13 cellular contexts compared by ENCODE assay signal in the genomic region with DNA sequence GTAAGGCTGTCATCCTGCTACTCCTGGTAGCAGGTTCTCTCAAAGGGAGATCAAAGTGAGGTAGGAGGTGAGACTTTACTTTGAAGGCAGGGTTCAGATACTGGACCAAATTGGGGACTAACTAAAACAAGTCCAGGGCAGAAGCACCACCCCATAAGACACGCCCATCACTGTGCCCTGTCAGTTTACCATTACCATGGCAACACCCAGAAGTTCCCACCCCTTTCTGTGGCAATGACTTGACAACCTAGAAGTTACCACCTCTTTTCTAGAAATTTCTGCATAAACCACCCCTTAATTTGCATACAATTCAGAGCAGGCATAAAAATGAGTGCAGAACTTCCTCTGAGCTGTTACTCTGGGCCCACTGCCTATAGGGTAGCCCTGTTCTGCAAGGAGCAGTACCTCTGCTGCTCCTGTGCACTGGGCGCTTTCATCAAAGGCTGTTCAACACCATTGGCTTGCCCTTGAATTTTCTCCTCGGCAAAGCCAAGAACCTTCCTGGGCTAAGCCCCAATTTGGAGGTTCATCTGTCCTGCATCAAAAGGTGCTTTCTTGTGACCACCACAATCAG.
DNase-seq lines count a peak whose midpoint lies in the region; ATAC-seq and TF ChIP-seq lines count a peak whose summit lies in the region.
"Had no signal": no experiment of that assay in that cellular context is flagged by ENCODE, and none has a peak within 500 bp of the region (broad histone marks: within the 10 kb centered on the region; RNA-seq: fewer than 3 reads in every experiment).

No MANE protein-coding gene starts in this region.

- peaks cover 11 to 18% (median 13%) of the 10 kb centered on the region in 4 donors for H3K4me1 Mint-ChIP-seq in CD4-positive, alpha-beta memory T cell
- peaks cover 14% of the 10 kb centered on the region for H3K4me1 Mint-ChIP-seq in neural progenitor cell

- H3F3A ChIP-seq in neural progenitor cell (ENCODE audit: low read depth), result peaks cover 3% of the 10 kb centered on the region

- no peak overlapping the region for H3K9ac ChIP-seq in neural progenitor cell

- POLR2A ChIA-PET in CD4-positive, alpha-beta memory T cell (lab: Charles Lee; ENCODE audit: partially characterized antibody), result no interaction called here

- TF ChIP-seq POLR2A in GM18505 (IDR thresholded peaks at IDR 0.05; ENCODE audit: borderline replicate concordance, extremely low read depth, insufficient read depth, insufficient read length), result peak; percentile 67

- intact Hi-C loops in CD4-positive, alpha-beta memory T cell (cut with micrococcal nuclease), result loop anchor here (10.0 kb wide), 1 partner anchor 1238 kb away; no protein-coding TSS in a partner anchor
- intact Hi-C loops in aorta (cut with DNase I), result loop anchor here in 1 of 2 donors (5.0 kb wide), 1 partner anchor 655 kb away; no protein-coding TSS in a partner anchor

- H3K4me3 Mint-ChIP-seq in CD4-positive, alpha-beta memory T cell, result no peak overlapping the region
- no peak overlapping the region for H3K4me3 Mint-ChIP-seq in neural progenitor cell

- peak overlapping the region in 1 of 7 donors; percentile 32 for H3K27ac Mint-ChIP-seq in CD4-positive, alpha-beta memory T cell
- no peak overlapping the region for H3K27ac Mint-ChIP-seq in neural progenitor cell

- H2AFZ ChIP-seq in neural progenitor cell (replicated peaks), result no peak overlapping the region

- CTCF ChIA-PET in CD4-positive, alpha-beta memory T cell (lab: Charles Lee; ENCODE audit: partially characterized antibody), result interaction anchor here (1.4 to 8.1 kb wide), 4 partner anchors 19 to 904 kb away, joined by 4 to 82 read pairs (median 49); a partner anchor contains a TSS

- 91 to 94% methylated on average over 3 of the region's 3 CpGs for WGBS in aorta, 2 donors

- no peak overlapping the region for H3K4me2 ChIP-seq in neural progenitor cell

- no peaks in the 10 kb centered on the region for H3K36me3 Mint-ChIP-seq in CD4-positive, alpha-beta memory T cell
- no peaks in the 10 kb centered on the region for H3K36me3 Mint-ChIP-seq in neural progenitor cell

- H3K27me3 ChIP-seq in CD4-positive, alpha-beta memory T cell (ENCODE audit: insufficient read depth, low read length), result no peaks in the 10 kb centered on the region
- H3K27me3 ChIP-seq in foreskin keratinocyte, result no peaks in the 10 kb centered on the region
- peaks cover 7% of the 10 kb centered on the region for H3K27me3 ChIP-seq in neural progenitor cell
- H3K27me3 ChIP-seq in aorta (ENCODE audit: control insufficient read depth in 1 of 2, insufficient read depth in 2 of 2, low read length in 1 of 2), result no peaks in the 10 kb centered on the region

- in situ Hi-C loops in SK-MEL-5 (cut with HindIII; ENCODE audit: low pct_unique_long_range_greater_than_20kb, low sequenced_read_pairs), result no loop called here

- ATAC-seq in GM18505 (IDR thresholded peaks at IDR 0.05; ENCODE audit: unreplicated experiment) (no peak), foreskin keratinocyte (peak; percentile 8), aorta (ENCODE audit: low FRiP score) (no peak)
- ATAC-seq: gastrocnemius medialis, left lobe of liver had no signal

- DNase-seq in CD4-positive, alpha-beta memory T cell, result peak in 4 of 5 donors; percentile 12 to 31 (median 22)
- DNase-seq in SK-MEL-5 (ENCODE audit: low read depth, low spot score) (peak; percentile 35), foreskin keratinocyte (no peak), neural progenitor cell (ENCODE audit: low spot score) (no peak), aorta (no peak), hippocampal formation (lab: John Stamatoyannopoulos, UW) (no peak)
- DNase-seq: amniotic stem cell, COR-L47, gastrocnemius medialis, NCI-H510A had no signal

- TF ChIP-seq CTCF in foreskin keratinocyte (conservative IDR thresholded peaks at IDR 0.05) (no peak), neural progenitor cell (IDR thresholded peaks at IDR 0.05) (no peak)

- no peaks in the 10 kb centered on the region for H4K20me1 ChIP-seq in neural progenitor cell (ENCODE audit: low read depth)

- H3K9me3 Mint-ChIP-seq in CD4-positive, alpha-beta memory T cell, result no peaks in the 10 kb centered on the region
- H3K9me3 Mint-ChIP-seq in neural progenitor cell, result peaks cover under 1% of the 10 kb centered on the region

- peaks cover 8% of the 10 kb centered on the region for H3K4me1 ChIP-seq in CD4-positive, alpha-beta memory T cell (ENCODE audit: insufficient read depth, low read length)
- no peaks in the 10 kb centered on the region for H3K4me1 ChIP-seq in foreskin keratinocyte
- peaks cover 6% of the 10 kb centered on the region for H3K4me1 ChIP-seq in neural progenitor cell
- peaks cover 0 to 1% of the 10 kb centered on the region in 2 donors for H3K4me1 ChIP-seq in aorta (ENCODE audit: control insufficient read depth in 1 of 2, insufficient read depth in 2 of 2, low read length in 2 of 2)

- no peak overlapping the region for H3K27ac ChIP-seq in CD4-positive, alpha-beta memory T cell (ENCODE audit: low read depth, low read length)
- H3K27ac ChIP-seq in foreskin keratinocyte, result no peak overlapping the region
- H3K27ac ChIP-seq in neural progenitor cell, result no peak overlapping the region
- no peak overlapping the region for H3K27ac ChIP-seq in aorta (ENCODE audit: low read depth in 1 of 2, low read length in 2 of 2)
- H3K27ac ChIP-seq: gastrocnemius medialis, SK-N-MC had no signal

- no peaks in the 10 kb centered on the region for H3K79me2 ChIP-seq in neural progenitor cell (ENCODE audit: low read depth)

- H3K27me3 Mint-ChIP-seq in CD4-positive, alpha-beta memory T cell, result no peaks in the 10 kb centered on the region
- peaks cover 8% of the 10 kb centered on the region for H3K27me3 Mint-ChIP-seq in neural progenitor cell (ENCODE audit: insufficient read depth, low read depth)

- no peaks in the 10 kb centered on the region for H3K36me3 ChIP-seq in CD4-positive, alpha-beta memory T cell (ENCODE audit: insufficient read depth, low read length)
- no peaks in the 10 kb centered on the region for H3K36me3 ChIP-seq in neural progenitor cell
- no peaks in the 10 kb centered on the region for H3K36me3 ChIP-seq in aorta (ENCODE audit: control insufficient read depth in 1 of 2, insufficient read depth in 2 of 2, low read length in 1 of 2)
- H3K36me3 ChIP-seq: gastrocnemius medialis had no signal

- H3K4me3 ChIP-seq in CD4-positive, alpha-beta memory T cell (ENCODE audit: low read length in 2 of 2), result no peak overlapping the region
- no peak overlapping the region for H3K4me3 ChIP-seq in neural progenitor cell
- no peak overlapping the region for H3K4me3 ChIP-seq in aorta (ENCODE audit: low read length in 2 of 2)
- H3K4me3 ChIP-seq: gastrocnemius medialis, SK-N-MC had no signal

- H3K9me3 ChIP-seq in CD4-positive, alpha-beta memory T cell (ENCODE audit: control insufficient read depth in 1 of 2, low read length in 2 of 2), result no peaks in the 10 kb centered on the region
- no peaks in the 10 kb centered on the region for H3K9me3 ChIP-seq in neural progenitor cell (ENCODE audit: low read depth)
- no peaks in the 10 kb centered on the region for H3K9me3 ChIP-seq in aorta (ENCODE audit: control insufficient read depth, low read length)
- H3K9me3 ChIP-seq: gastrocnemius medialis had no signal

Comparison
In these comparisons a context has a peak if more than half of its experiments do, and no peak if none do; other contexts are left out.
1. DNase-seq: peak in CD4-positive, alpha-beta memory T cell (4 of 5) and SK-MEL-5 (single experiment); none in foreskin keratinocyte (0 of 2), neural progenitor cell (single experiment), aorta (0 of 2) and hippocampal formation (0 of 2).